In the genomic region with DNA sequence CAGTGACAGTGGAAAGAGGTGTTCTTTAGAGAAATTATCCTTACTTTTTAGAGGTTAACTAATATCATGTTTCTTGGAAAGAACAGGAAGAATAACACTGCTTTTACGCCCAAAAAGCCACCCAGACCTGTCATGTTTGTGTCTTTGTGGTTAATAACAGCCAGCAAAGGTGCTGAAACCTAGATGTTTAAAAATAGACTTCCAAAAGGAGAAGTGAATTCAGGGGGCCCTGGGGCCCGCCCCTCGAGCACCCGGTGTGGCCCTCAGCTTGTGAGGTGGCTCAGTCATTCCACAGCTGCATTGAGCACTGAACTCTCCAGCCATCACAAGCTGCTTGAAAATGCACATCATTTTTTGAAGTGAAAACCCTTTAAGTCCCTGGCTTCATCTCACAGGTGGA, we compare ENCODE assay signal across 10 cellular contexts. TPM values are rescaled to one million over a fixed set of nuclear protein-coding genes. Genes with fewer than 3 reads are reported as not detected.
DNase-seq lines count a peak whose midpoint lies in the region; ATAC-seq, FAIRE-seq and TF ChIP-seq lines count a peak whose summit lies in the region.
"Had no signal": no experiment of that assay in that cellular context is flagged by ENCODE, and none has a peak within 500 bp of the region (broad histone marks: within the 10 kb centered on the region; RNA-seq: fewer than 3 reads in every experiment).

No MANE protein-coding gene starts in this region.

- ATAC-seq in HG03060 (IDR thresholded peaks at IDR 0.05; ENCODE audit: low read depth, unreplicated experiment): peak; percentile 45

- peak overlapping the region; percentile 20; the same call in 1 of the 2 replicates for H3K4me3 ChIP-seq in GM08714 (ENCODE audit: low read length)
- H3K4me3 ChIP-seq in ascending aorta: no peak overlapping the region
- H3K4me3 ChIP-seq in prostate gland: no peak overlapping the region
- H3K4me3 ChIP-seq: PC-9 had no signal

- no peaks in the 10 kb centered on the region for H3K9me3 ChIP-seq in ascending aorta
- no peaks in the 10 kb centered on the region for H3K9me3 ChIP-seq in prostate gland

- no peak for FAIRE-seq in GM19239 (lab: Jason Lieb, UNC)
- FAIRE-seq: islet of Langerhans had no signal

- TF ChIP-seq CTCF in ascending aorta (IDR thresholded peaks at IDR 0.05): no peak
- TF ChIP-seq CTCF in prostate gland (IDR thresholded peaks at IDR 0.05): no peak

- H3K27me3 ChIP-seq in ascending aorta (no peaks in the 10 kb centered on the region), prostate gland (replicated peaks; ENCODE audit: insufficient read depth) (no peaks in the 10 kb centered on the region)

- DNase-seq in GM19239 (ENCODE audit: insufficient read length, low spot score) (peak; percentile 95), UCSD-AML1 (lab: John Stamatoyannopoulos, UW; ENCODE audit: unreplicated experiment) (peak; percentile 27), NCI-H2029 (lab: John Stamatoyannopoulos, UW) (no peak), ascending aorta (ENCODE audit: low spot score in 2 of 2) (no peak), prostate gland (ENCODE audit: low spot score) (no peak), kidney glomerular epithelial cell (lab: John Stamatoyannopoulos, UW) (no peak)
- DNase-seq: PC-9 had no signal

- H3K27ac ChIP-seq in ascending aorta (no peak overlapping the region), prostate gland (no peak overlapping the region)
- H3K27ac ChIP-seq: PC-9 had no signal

- 85% methylated on average over 4 of the region's 4 CpGs for WGBS in prostate gland

- H3K4me1 ChIP-seq in ascending aorta (no peaks in the 10 kb centered on the region), prostate gland (replicated peaks) (no peaks in the 10 kb centered on the region)

- no peak for TF ChIP-seq POLR2A in prostate gland (IDR thresholded peaks at IDR 0.05)

- intact Hi-C loops in ascending aorta (cut with DNase I): no loop called here
- intact Hi-C loops in prostate gland (cut with DNase I): no loop called here

- peaks cover 17 to 28% of the 10 kb centered on the region in 2 donors for H3K36me3 ChIP-seq in ascending aorta
- no peaks in the 10 kb centered on the region for H3K36me3 ChIP-seq in prostate gland

RNA-seq across cellular contexts. Expression of a gene that starts 20.8 kb away (rescaled TPM):
- 0.32 TPM for total RNA-seq in ascending aorta
- total RNA-seq in prostate gland: 1 to 10 TPM in 1 of 2 donors, under 1 TPM in 1; 0.91 to 1.6 TPM

Comparison
In these comparisons a context has a peak if more than half of its experiments do, and no peak if none do; other contexts are left out.
1. DNase-seq: peak in GM19239 (single experiment) and UCSD-AML1 (single experiment); none in NCI-H2029 (single experiment), ascending aorta (0 of 2), prostate gland (single experiment) and kidney glomerular epithelial cell (single experiment).